ENCODE assay signal across 22 cellular contexts in genomic region chr1:51324271-51325010, GRCh38. TPM values are rescaled to one million over a fixed set of nuclear protein-coding genes. Genes with fewer than 3 reads are reported as not detected.
DNase-seq lines count a peak whose midpoint lies in the region; TF ChIP-seq lines count a peak whose summit lies in the region.
"Had no signal": no experiment of that assay in that cellular context is flagged by ENCODE, and none has a peak within 500 bp of the region (broad histone marks: within the 10 kb centered on the region; RNA-seq: fewer than 3 reads in every experiment).

No MANE protein-coding gene starts in this region.

- peak overlapping the region; percentile 67 to 80 (median 76) for H3K27ac Mint-ChIP-seq in nephron
- H3K27ac Mint-ChIP-seq: CD14-positive monocyte had no signal

- no peak overlapping the region for H3K4me3 Mint-ChIP-seq in nephron
- H3K4me3 Mint-ChIP-seq: CD14-positive monocyte had no signal

- H3K4me1 ChIP-seq in BLaER1 (peaks cover 9% of the 10 kb centered on the region), esophagus muscularis mucosa (peaks cover 0 to 10% (median under 1%) of the 10 kb centered on the region in 4 donors)
- H3K4me1 ChIP-seq: HAP-1, Peyer's patch, SJCRH30 had no signal

- H3K9me3 ChIP-seq in BLaER1 (no peaks in the 10 kb centered on the region), esophagus muscularis mucosa (no peaks in the 10 kb centered on the region)
- H3K9me3 ChIP-seq: HAP-1, Peyer's patch had no signal

- no peak for TF ChIP-seq POLR2A in esophagus muscularis mucosa (IDR thresholded peaks at IDR 0.05; ENCODE audit: low read depth)

- no peaks in the 10 kb centered on the region for H3K36me3 Mint-ChIP-seq in nephron (ENCODE audit: low read depth)
- H3K36me3 Mint-ChIP-seq: CD14-positive monocyte had no signal

- H4K20me1 ChIP-seq in BLaER1 = no peaks in the 10 kb centered on the region; the same call in 1 of the 2 replicates

- intact Hi-C loops in esophagus muscularis mucosa (cut with DNase I) = no loop called here

- no peaks in the 10 kb centered on the region for H3K9me3 Mint-ChIP-seq in nephron

- H3K4me1 Mint-ChIP-seq in nephron = peaks cover 14% of the 10 kb centered on the region
- H3K4me1 Mint-ChIP-seq: CD14-positive monocyte had no signal

- peak overlapping the region; percentile 40 for H3K4me2 ChIP-seq in BLaER1

- TF ChIP-seq CTCF in nephron (IDR thresholded peaks at IDR 0.05; ENCODE audit: unreplicated experiment in 3 of 3) (no peak), esophagus muscularis mucosa (IDR thresholded peaks at IDR 0.05) (no peak)

- TF ChIP-seq EP300 in esophagus muscularis mucosa (IDR thresholded peaks at IDR 0.05) = no peak

- no peaks in the 10 kb centered on the region for H3K36me3 ChIP-seq in BLaER1
- no peaks in the 10 kb centered on the region for H3K36me3 ChIP-seq in esophagus muscularis mucosa
- H3K36me3 ChIP-seq: HAP-1, Peyer's patch, SJCRH30 had no signal

- 91% methylated on average over 7 of the region's 7 CpGs for WGBS in esophagus muscularis mucosa

- DNase-seq in NCI-H526 treated with DMSO at 0.1 percent for 48 hours (lab: John Stamatoyannopoulos, UW) (peak; percentile 45), fibroblast of gingiva (ENCODE audit: low read depth) (peak; percentile 20), esophagus muscularis mucosa (ENCODE audit: extremely low spot score) (no peak), mucosa of gallbladder (ENCODE audit: low spot score) (no peak), NCI-H524 treated with DMSO at 0.1 percent for 48 hours (lab: John Stamatoyannopoulos, UW) (no peak)
- DNase-seq in activated CD8-positive, alpha-beta memory T cell treated with anti-CD3 and anti-CD28 coated beads for 24 hours = no peak
- DNase-seq: AML-193, GM23248, Kasumi-1, NCI-H1092 treated with DMSO at 0.1 percent for 48 hours, NCI-H1436 treated with DMSO at 0.1 percent for 48 hours, NCI-H2029, NCI-H226, NCI-H510A treated with DMSO at 0.1 percent for 48 hours, NCI-H82, Peyer's patch, SJCRH30 had no signal

- no peak overlapping the region for H3K4me3 ChIP-seq in BLaER1
- no peak overlapping the region for H3K4me3 ChIP-seq in esophagus muscularis mucosa
- H3K4me3 ChIP-seq: GM23248, HAP-1, Peyer's patch, SJCRH30 had no signal

- H3K27me3 Mint-ChIP-seq in nephron (ENCODE audit: low read depth) = peaks cover 14% of the 10 kb centered on the region

- H3K27ac ChIP-seq in BLaER1 (no peak overlapping the region), esophagus muscularis mucosa (replicated peaks in 1 of 4) (no peak overlapping the region)
- H3K27ac ChIP-seq: GM23248, Peyer's patch, SJCRH30 had no signal

- peaks cover 15% of the 10 kb centered on the region for H3K27me3 ChIP-seq in BLaER1
- peaks cover 0 to 8% (median 0%) of the 10 kb centered on the region in 4 donors for H3K27me3 ChIP-seq in esophagus muscularis mucosa
- H3K27me3 ChIP-seq: Peyer's patch, SJCRH30 had no signal

- no peak overlapping the region for H3K9ac ChIP-seq in BLaER1
- H3K9ac ChIP-seq: GM23248 had no signal

RNA-seq across cellular contexts. Expression of gene TTC39A, which starts 5.9 kb away (rescaled TPM):
- total RNA-seq in esophagus muscularis mucosa (1 to 10 TPM in 1 of 4 donors, under 1 TPM in 2, not detected in 1; 0.17 to 2.5 (median 0.52) TPM), mucosa of gallbladder (62.3 TPM)
- total RNA-seq: GM23248, OCI-LY7 had no signal

Comparison
In these comparisons a context has a peak if more than half of its experiments do, and no peak if none do; other contexts are left out.
1. DNase-seq: peak in NCI-H526 treated with DMSO at 0.1 percent for 48 hours (single experiment) and fibroblast of gingiva (single experiment); none in esophagus muscularis mucosa (single experiment), mucosa of gallbladder (single experiment), NCI-H524 treated with DMSO at 0.1 percent for 48 hours (single experiment) and activated CD8-positive, alpha-beta memory T cell treated with anti-CD3 and anti-CD28 coated beads for 24 hours (single experiment).
2. RNA of gene TTC39A, which starts 5.9 kb away (total RNA-seq): 62.3 TPM in mucosa of gallbladder (single experiment); 0.17 to 2.5 TPM in esophagus muscularis mucosa; every median in the first group is over 10 times any median in the second.